7 cellular contexts compared by ENCODE assay signal in the genomic region with DNA sequence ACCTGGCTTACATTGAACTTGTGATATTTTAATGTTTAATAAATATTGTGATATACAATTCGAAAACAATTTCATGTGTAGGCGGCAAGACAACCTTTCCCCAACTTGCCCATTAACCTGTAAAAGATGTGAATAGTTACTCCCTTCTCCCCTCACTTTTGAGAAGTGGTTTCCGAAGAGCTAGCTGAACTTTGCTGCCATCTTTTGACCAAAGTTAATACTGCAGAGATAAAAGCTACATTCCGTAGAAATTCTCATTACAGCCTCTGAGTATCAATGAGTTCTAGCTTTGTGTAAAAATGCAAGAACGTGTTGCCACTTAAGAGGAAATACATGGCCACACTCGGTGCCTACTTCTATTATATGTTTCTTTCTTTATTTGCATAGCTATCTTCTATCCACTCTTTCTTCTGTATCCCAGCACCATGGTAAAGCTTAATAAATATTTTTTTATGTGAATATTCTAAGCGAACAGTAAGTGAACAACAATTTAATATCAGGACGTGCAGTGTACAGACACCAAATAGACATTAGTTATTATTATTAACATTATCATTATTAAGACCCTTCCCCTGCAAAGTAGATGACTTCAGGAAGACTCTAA.
DNase-seq lines count a peak whose midpoint lies in the region; ATAC-seq, FAIRE-seq and TF ChIP-seq lines count a peak whose summit lies in the region.

No MANE protein-coding gene starts in this region.

- TF ChIP-seq EP300 in neural cell (conservative IDR thresholded peaks at IDR 0.05; ENCODE audit: poor library complexity, severe bottlenecking) = no peak

- no peak overlapping the region for H2AK9ac ChIP-seq in IMR-90 (replicated peaks; ENCODE audit: low read depth, low read length, poor library complexity)

- no peak overlapping the region for H4K8ac ChIP-seq in IMR-90 (ENCODE audit: low read depth in 2 of 2, low read length in 2 of 2)

- no peak overlapping the region for H3K27ac ChIP-seq in IMR-90 (ENCODE audit: insufficient read depth, low read length)
- no peak overlapping the region for H3K27ac ChIP-seq in Peyer's patch
- no peak overlapping the region for H3K27ac ChIP-seq in endothelial cell of umbilical vein (ENCODE audit: insufficient read depth, low read depth, low read length)
- no peak overlapping the region for H3K27ac ChIP-seq in neural cell (ENCODE audit: low read length)

- H3F3A ChIP-seq in neural cell (ENCODE audit: insufficient read depth, low read length, poor library complexity, severe bottlenecking) = no peaks in the 10 kb centered on the region

- no peak overlapping the region for H2AFZ ChIP-seq in IMR-90 (replicated peaks; ENCODE audit: low read length, poor library complexity)
- no peak overlapping the region for H2AFZ ChIP-seq in endothelial cell of umbilical vein (ENCODE audit: low read depth, low read length)
- no peak overlapping the region for H2AFZ ChIP-seq in neural cell (ENCODE audit: low read depth, low read length)

- no peak overlapping the region for H4K5ac ChIP-seq in IMR-90 (ENCODE audit: low read depth, low read length)

- DNase-seq in EL (peak; percentile 35), IMR-90 (peak; percentile 41), Peyer's patch (no peak), endothelial cell of umbilical vein (ENCODE audit: low read depth, low spot score) (peak; percentile 54)

- H2BK20ac ChIP-seq in IMR-90 (ENCODE audit: low read depth, low read length) = no peak overlapping the region

- H3K23ac ChIP-seq in IMR-90 (ENCODE audit: low read depth, low read length) = no peak overlapping the region

- H3K14ac ChIP-seq in IMR-90 (replicated peaks; ENCODE audit: low read depth, low read length) = no peak overlapping the region

- no peak overlapping the region for H2BK5ac ChIP-seq in IMR-90 (ENCODE audit: low read depth, low read length, poor library complexity, severe bottlenecking)

- in situ Hi-C loops in IMR-90 (cut with MboI; ENCODE audit: low sequenced_read_pairs) = loop anchor here (5.0 to 25.0 kb wide), 2 partner anchors 767 to 1237 kb away; no protein-coding TSS in a partner anchor

- TF ChIP-seq CTCF in IMR-90 (conservative IDR thresholded peaks at IDR 0.05; ENCODE audit: low read depth, low read length) = peak; percentile 87
- TF ChIP-seq CTCF in Peyer's patch (IDR thresholded peaks at IDR 0.05) = peak; percentile 16 to 83 (median 77)
- TF ChIP-seq CTCF in endothelial cell of umbilical vein (IDR thresholded peaks at IDR 0.05; ENCODE audit: extremely low read depth in 1 of 2, insufficient read depth in 1 of 2, low read depth in 1 of 2, low read length in 2 of 2) = peak; percentile 63 to 64
- TF ChIP-seq CTCF in neural cell (IDR thresholded peaks at IDR 0.05; ENCODE audit: poor library complexity, severe bottlenecking) = peak; percentile 94

- H3K9ac ChIP-seq in IMR-90 (ENCODE audit: low read depth, low read length) (no peak overlapping the region), endothelial cell of umbilical vein (replicated peaks; ENCODE audit: extremely low read depth, insufficient read depth, low read length) (no peak overlapping the region), neural cell (ENCODE audit: low read length) (no peak overlapping the region)

- H3K4me3 ChIP-seq in IMR-90 (ENCODE audit: insufficient read depth, low read depth, low read length) (no peak overlapping the region), Peyer's patch (no peak overlapping the region), endothelial cell of umbilical vein (replicated peaks in 1 of 3; ENCODE audit: insufficient read depth in 1 of 3, low read depth in 1 of 3, low read length in 3 of 3) (no peak overlapping the region), neural cell (ENCODE audit: low read length) (no peak overlapping the region)

- no CpG with 5 or more reads among the region's 8 CpGs for WGBS in IMR-90 (ENCODE audit: extremely low coverage in 2 of 2, insufficient read length in 1 of 2), 2 experiments

- H3K9me2 ChIP-seq in neural cell (ENCODE audit: insufficient read depth, low read length) = no peaks in the 10 kb centered on the region

- H4K20me1 ChIP-seq in IMR-90 (ENCODE audit: insufficient read depth, low read length) (no peaks in the 10 kb centered on the region), endothelial cell of umbilical vein (replicated peaks; ENCODE audit: control insufficient read depth, extremely low read depth, insufficient read depth, low read length) (no peaks in the 10 kb centered on the region), neural cell (ENCODE audit: insufficient read depth) (no peaks in the 10 kb centered on the region)

- H2AK5ac ChIP-seq in IMR-90 (ENCODE audit: low read depth, low read length) = no peak overlapping the region

- POLR2A ChIA-PET in IMR-90 (lab: Charles Lee; ENCODE audit: unreplicated experiment) = no interaction called here
- POLR2A ChIA-PET in endothelial cell of umbilical vein (lab: Charles Lee) = interaction anchor here (0.7 kb wide), 1 partner anchor 767 kb away, joined by 3 read pairs; no protein-coding TSS in a partner anchor

- H3K36me3 ChIP-seq in IMR-90 (ENCODE audit: control insufficient read depth, insufficient read depth, low read length) (no peaks in the 10 kb centered on the region), Peyer's patch (no peaks in the 10 kb centered on the region), endothelial cell of umbilical vein (ENCODE audit: control insufficient read depth in 2 of 2, extremely low read depth in 1 of 2, insufficient read depth in 2 of 2, low read length in 2 of 2) (no peaks in the 10 kb centered on the region), neural cell (ENCODE audit: insufficient read depth, low read length) (no peaks in the 10 kb centered on the region)

- H3K79me2 ChIP-seq in endothelial cell of umbilical vein (ENCODE audit: control insufficient read depth, insufficient read depth, low read length) (no peaks in the 10 kb centered on the region), neural cell (replicated peaks; ENCODE audit: insufficient read depth, low read length) (no peaks in the 10 kb centered on the region)

- no peaks in the 10 kb centered on the region for H3K79me1 ChIP-seq in IMR-90 (ENCODE audit: low read depth in 1 of 2, low read length in 2 of 2)

- FAIRE-seq in endothelial cell of umbilical vein (lab: Jason Lieb, UNC) = peak; percentile 75

- TF ChIP-seq RAD21 in IMR-90 (IDR thresholded peaks at IDR 0.05; ENCODE audit: low read length) (peak; percentile 97), neural cell (conservative IDR thresholded peaks at IDR 0.05) (peak; percentile 96)

- H3K9me3 ChIP-seq in IMR-90 (ENCODE audit: control insufficient read depth, insufficient read depth, low read length) = 0 out of 2 replicates have a peak, but pooled peaks cover 1% of the 10 kb centered on the region
- H3K9me3 ChIP-seq in Peyer's patch = no peaks in the 10 kb centered on the region
- H3K9me3 ChIP-seq in endothelial cell of umbilical vein (replicated peaks; ENCODE audit: control insufficient read depth, insufficient read depth, low read length) = no peaks in the 10 kb centered on the region
- no peaks in the 10 kb centered on the region for H3K9me3 ChIP-seq in neural cell (ENCODE audit: low read length)

- H2BK15ac ChIP-seq in IMR-90 (ENCODE audit: low read depth, low read length) = no peak overlapping the region

- no peak overlapping the region for H3K56ac ChIP-seq in IMR-90 (ENCODE audit: extremely low read depth, insufficient read depth, low read length)

- H3K9me1 ChIP-seq in IMR-90 (ENCODE audit: insufficient read depth, low read length) = no peaks in the 10 kb centered on the region
- no peaks in the 10 kb centered on the region for H3K9me1 ChIP-seq in endothelial cell of umbilical vein (replicated peaks; ENCODE audit: control insufficient read depth, extremely low read depth, insufficient read depth, low read length)

- H3K4me1 ChIP-seq in IMR-90 (ENCODE audit: control insufficient read depth, insufficient read depth, low read length) = no peaks in the 10 kb centered on the region
- H3K4me1 ChIP-seq in Peyer's patch = no peaks in the 10 kb centered on the region
- no peaks in the 10 kb centered on the region for H3K4me1 ChIP-seq in endothelial cell of umbilical vein (ENCODE audit: control insufficient read depth, extremely low read depth, insufficient read depth, low read length)

- H3K4ac ChIP-seq in IMR-90 (ENCODE audit: low read depth, low read length) = no peak overlapping the region

- no peak overlapping the region for H3K4me2 ChIP-seq in IMR-90 (ENCODE audit: low read depth, low read length)
- no peak overlapping the region for H3K4me2 ChIP-seq in endothelial cell of umbilical vein (ENCODE audit: insufficient read depth, low read length)
- H3K4me2 ChIP-seq in neural cell (ENCODE audit: low read length) = no peak overlapping the region

- peaks cover 24% of the 10 kb centered on the region for H3K27me3 ChIP-seq in IMR-90 (ENCODE audit: control insufficient read depth, insufficient read depth, low read length)
- H3K27me3 ChIP-seq in Peyer's patch = no peaks in the 10 kb centered on the region
- peaks cover 0 to 8% of the 10 kb centered on the region in 2 experiments for H3K27me3 ChIP-seq in endothelial cell of umbilical vein (ENCODE audit: control insufficient read depth in 2 of 2, insufficient read depth in 2 of 2, low read length in 2 of 2)
- H3K27me3 ChIP-seq in neural cell (ENCODE audit: insufficient read depth, low read depth, low read length) = no peaks in the 10 kb centered on the region

- H2BK120ac ChIP-seq in IMR-90 (ENCODE audit: low read depth, low read length) = no peak overlapping the region

- no peak overlapping the region for H3K18ac ChIP-seq in IMR-90 (ENCODE audit: low read depth, low read length)

- no peak overlapping the region for H4K91ac ChIP-seq in IMR-90 (ENCODE audit: insufficient read depth, low read depth, low read length)

- BruUV-seq in IMR-90 (replicated peaks; lab: Mats Ljungman, UMichigan) (no TSS peak), endothelial cell of umbilical vein (replicated peaks; lab: Mats Ljungman, UMichigan) (no TSS peak)

- intact Hi-C loops in IMR-90 (cut with micrococcal nuclease) = loop anchor here (1.0 to 10.0 kb wide), 6 partner anchors 134 to 1028 kb away; a partner anchor contains a TSS
- intact Hi-C loops in endothelial cell of umbilical vein (cut with micrococcal nuclease) = loop anchor here (1.0 to 5.0 kb wide), 7 partner anchors 52 to 767 kb away; a partner anchor contains a TSS

- dilution Hi-C loops in IMR-90 (cut with HindIII; ENCODE audit: low sequenced_read_pairs, unreplicated experiment) (no loop called here), endothelial cell of umbilical vein (cut with MboI; ENCODE audit: extremely low pct_ligation_motif_present, low sequenced_read_pairs) (loop anchor here (10.0 kb wide), 1 partner anchor 770 kb away; no protein-coding TSS in a partner anchor)

- TF ChIP-seq POLR2A in IMR-90 (IDR thresholded peaks at IDR 0.05; ENCODE audit: low read depth, low read length) (no peak), Peyer's patch (IDR thresholded peaks at IDR 0.05) (no peak), endothelial cell of umbilical vein (IDR thresholded peaks at IDR 0.05; ENCODE audit: low read depth, low read length) (no peak)

- CTCF ChIA-PET in IMR-90 (lab: Yijun Ruan, JAX) = interaction anchor here (0.5 to 1.6 kb wide), 20 partner anchors 11 to 1036 kb away, joined by 3 to 9 read pairs (median 4); a partner anchor contains a TSS
- CTCF ChIA-PET in endothelial cell of umbilical vein (lab: Charles Lee) = interaction anchor here (0.6 to 6.8 kb wide), 81 partner anchors 8 to 1228 kb away, joined by 3 to 196 read pairs (median 5); a partner anchor contains a TSS

- ATAC-seq in IMR-90 (ENCODE audit: low read depth) (peak; percentile 81), HG03439 (IDR thresholded peaks at IDR 0.05; ENCODE audit: unreplicated experiment) (no peak), GM18907 (IDR thresholded peaks at IDR 0.05; ENCODE audit: unreplicated experiment) (no peak)

Comparison
In these comparisons a context has a peak if more than half of its experiments do, and no peak if none do; other contexts are left out.
1. DNase-seq: peak in EL (single experiment), IMR-90 (single experiment) and endothelial cell of umbilical vein (single experiment); none in Peyer's patch (0 of 3).
2. Peak in every context shown above with its lines, with median percentiles within 50 percentile points of each other: CTCF ChIP-seq.